ENCODE assay signal across 19 cellular contexts in genomic region chr4:78150465-78150864, GRCh38.
A peak's percentile ranks its signal among the peaks of the same experiment; 100 is the strongest.
DNase-seq lines count a peak whose midpoint lies in the region; ATAC-seq, FAIRE-seq and TF ChIP-seq lines count a peak whose summit lies in the region.
"Had no signal": no experiment of that assay in that cellular context is flagged by ENCODE, and none has a peak within 500 bp of the region (broad histone marks: within the 10 kb centered on the region; RNA-seq: fewer than 3 reads in every experiment).

No MANE protein-coding gene starts in this region.

- CTCF ChIA-PET in HepG2 (lab: Yijun Ruan, JAX; ENCODE audit: low intra/inter-chr PET ratio, low total read pairs) = no interaction called here

- H3K27me3 ChIP-seq in HepG2 (ENCODE audit: control insufficient read depth in 1 of 2, insufficient read depth in 2 of 2, low read length in 2 of 2) (no peaks in the 10 kb centered on the region), right lobe of liver (no peaks in the 10 kb centered on the region), parathyroid adenoma (ENCODE audit: control insufficient read depth, insufficient read depth, low read length) (no peaks in the 10 kb centered on the region)
- no peaks in the 10 kb centered on the region for H3K27me3 ChIP-seq in effector memory CD4-positive, alpha-beta T cell (replicated peaks; ENCODE audit: control insufficient read depth, insufficient read depth, low read length, poor library complexity, severe bottlenecking)
- H3K27me3 ChIP-seq: BLaER1 treated with 17β-estradiol and CSF1 and Interleukin-3, amounts not matched to agents 10 nM and 100 nM; Peyer's patch had no signal

- H3K4me2 ChIP-seq in HepG2 (ENCODE audit: low read depth, low read length) (peak overlapping the region; percentile 65), parathyroid adenoma (ENCODE audit: low read length) (peak overlapping the region; percentile 14)
- H3K4me2 ChIP-seq: BLaER1 treated with 17β-estradiol and CSF1 and Interleukin-3, amounts not matched to agents 10 nM and 100 nM had no signal

- H3K9ac ChIP-seq in HepG2 (ENCODE audit: insufficient read depth, low read depth, low read length) (peak overlapping the region; percentile 60), parathyroid adenoma (no peak overlapping the region)
- H3K9ac ChIP-seq: BLaER1 treated with 17β-estradiol and CSF1 and Interleukin-3, amounts not matched to agents 10 nM and 100 nM had no signal

- FAIRE-seq in HepG2 (lab: Jason Lieb, UNC) = peak; percentile 64
- FAIRE-seq: A204.1, GM12892, H54 had no signal

- H3K4me3 ChIP-seq in HepG2 (replicated peaks in 1 of 3; ENCODE audit: insufficient read depth in 1 of 3, low read depth in 2 of 3, low read length in 3 of 3) (peak overlapping the region; percentile 2 to 39 (median 36); a peak in 4 of 6 replicates), right lobe of liver (no peak overlapping the region), parathyroid adenoma (ENCODE audit: low read depth, low read length) (no peak overlapping the region)
- H3K4me3 ChIP-seq in effector memory CD4-positive, alpha-beta T cell (ENCODE audit: insufficient read depth, low read depth, low read length, poor library complexity, severe bottlenecking) = no peak overlapping the region
- H3K4me3 ChIP-seq: BLaER1 treated with 17β-estradiol and CSF1 and Interleukin-3, amounts not matched to agents 10 nM and 100 nM; Peyer's patch had no signal

- BruUV-seq in HepG2 (replicated peaks; lab: Mats Ljungman, UMichigan) = no TSS peak

- H4K20me1 ChIP-seq in HepG2 (ENCODE audit: insufficient read depth, low read length) = no peaks in the 10 kb centered on the region
- H4K20me1 ChIP-seq: BLaER1 treated with 17β-estradiol and CSF1 and Interleukin-3, amounts not matched to agents 10 nM and 100 nM had no signal

- POLR2A ChIA-PET in HepG2 (lab: Yijun Ruan, JAX) = interaction anchor here (1.3 to 2.4 kb wide), 5 partner anchors 12 to 91 kb away, joined by 3 to 12 read pairs (median 7); no protein-coding TSS in a partner anchor

- no peak for TF ChIP-seq POLR2A in HepG2 (IDR thresholded peaks at IDR 0.05; ENCODE audit: insufficient read depth in 1 of 2, low read depth in 2 of 2, low read length in 2 of 2)
- no peak for TF ChIP-seq POLR2A in right lobe of liver (IDR thresholded peaks at IDR 0.05)

- H2AFZ ChIP-seq in HepG2 (ENCODE audit: low read length) = no peak overlapping the region
- H2AFZ ChIP-seq in parathyroid adenoma = peak overlapping the region; percentile 46

- DNase-seq in HepG2 (ENCODE audit: low spot score) (peak; percentile 85), right lobe of liver (no peak), left kidney (ENCODE audit: low read depth, low spot score) (peak; percentile 80), SIG-M5 treated with dmso at 0.1 percent for 504 hours (lab: John Stamatoyannopoulos, UW; ENCODE audit: unreplicated experiment) (no peak)
- DNase-seq in effector memory CD4-positive, alpha-beta T cell = no peak
- DNase-seq: CD8-positive, alpha-beta memory T cell; NCI-H1092; NCI-H1694; NCI-H2227 treated with DMSO at 0.1 percent for 48 hours; NCI-H524; Peyer's patch; Right ventricle myocardium superior had no signal

- intact Hi-C loops in HepG2 (cut with micrococcal nuclease; ENCODE audit: unreplicated experiment) (loop anchor here (2.0 kb wide), 2 partner anchors 14 to 16 kb away; no protein-coding TSS in a partner anchor), right lobe of liver (cut with DNase I) (no loop called here)

- WGBS in HepG2 (ENCODE audit: low lambda C conversion rate) = under 1% methylated on average over 4 of the region's 4 CpGs
- WGBS in right lobe of liver (ENCODE audit: insufficient coverage, low coverage, low lambda C conversion rate, missing lambda C conversion rate) = 35% methylated on average over 4 of the region's 4 CpGs

- peak overlapping the region; percentile 79 for H3K27ac ChIP-seq in HepG2 (ENCODE audit: extremely low read length, insufficient read depth, low read length)
- no peak overlapping the region for H3K27ac ChIP-seq in right lobe of liver
- peak overlapping the region; percentile 54 for H3K27ac ChIP-seq in parathyroid adenoma
- H3K27ac ChIP-seq in effector memory CD4-positive, alpha-beta T cell (ENCODE audit: insufficient read depth, low read length, poor library complexity, severe bottlenecking) = no peak overlapping the region
- H3K27ac ChIP-seq: BLaER1 treated with 17β-estradiol and CSF1 and Interleukin-3, amounts not matched to agents 10 nM and 100 nM; Peyer's patch had no signal

- peak in 1 of 2 experiments; percentile 69; a peak in 2 of 4 replicates for TF ChIP-seq EP300 in HepG2 (IDR thresholded peaks at IDR 0.05; ENCODE audit: low read depth in 2 of 2, low read length in 2 of 2)
- TF ChIP-seq EP300 in HepG2 (CRISPR knock-in tag; IDR thresholded peaks at IDR 0.05; ENCODE audit: borderline replicate concordance) = no peak; the same call in 1 of the 2 replicates

- TF ChIP-seq CTCF in HepG2 (CRISPR knock-in tag; IDR thresholded peaks at IDR 0.05) = no peak
- no peak for TF ChIP-seq CTCF in right lobe of liver (IDR thresholded peaks at IDR 0.05)
- TF ChIP-seq CTCF in parathyroid adenoma (IDR thresholded peaks at IDR 0.05) = no peak

- H3K4me1 ChIP-seq in HepG2 (ENCODE audit: insufficient read depth, low read length) (peaks cover 90% of the 10 kb centered on the region), right lobe of liver (no peaks in the 10 kb centered on the region), parathyroid adenoma (peaks cover 8% of the 10 kb centered on the region)
- H3K4me1 ChIP-seq in effector memory CD4-positive, alpha-beta T cell (ENCODE audit: control insufficient read depth, insufficient read depth, low read length, poor library complexity, severe bottlenecking) = no peaks in the 10 kb centered on the region
- H3K4me1 ChIP-seq: Peyer's patch had no signal

- H3K79me2 ChIP-seq in HepG2 (ENCODE audit: insufficient read depth, low read length) (peaks cover 82% of the 10 kb centered on the region), parathyroid adenoma (no peaks in the 10 kb centered on the region)

- H3K36me3 ChIP-seq in HepG2 (replicated peaks in 1 of 2; ENCODE audit: control insufficient read depth in 1 of 2, insufficient read depth in 2 of 2, low read length in 2 of 2) (peaks cover 0 to 1% of the 10 kb centered on the region in 2 experiments; a peak in 1 of 5 replicates), right lobe of liver (no peaks in the 10 kb centered on the region), parathyroid adenoma (ENCODE audit: control insufficient read depth, insufficient read depth, low read length) (no peaks in the 10 kb centered on the region)
- no peaks in the 10 kb centered on the region for H3K36me3 ChIP-seq in effector memory CD4-positive, alpha-beta T cell (ENCODE audit: control insufficient read depth, insufficient read depth, low read length)
- H3K36me3 ChIP-seq: BLaER1 treated with 17β-estradiol and CSF1 and Interleukin-3, amounts not matched to agents 10 nM and 100 nM; Peyer's patch had no signal

- TF ChIP-seq RAD21 in HepG2 (CRISPR knock-in tag; IDR thresholded peaks at IDR 0.05) = no peak

- in situ Hi-C loops in HepG2 (cut with HindIII; ENCODE audit: extremely low pct_ligation_motif_present, low pct_unique_long_range_greater_than_20kb) = no loop called here

- ATAC-seq in HepG2 (peak; percentile 85), right lobe of liver (no peak), GM18502 (IDR thresholded peaks at IDR 0.05; ENCODE audit: poor library complexity, unreplicated experiment) (no peak), GM21576 (IDR thresholded peaks at IDR 0.05; ENCODE audit: unreplicated experiment) (no peak)

- H3K9me3 ChIP-seq in HepG2 (ENCODE audit: low read length) = no peaks in the 10 kb centered on the region
- H3K9me3 ChIP-seq in right lobe of liver = no peaks in the 10 kb centered on the region
- no peaks in the 10 kb centered on the region for H3K9me3 ChIP-seq in parathyroid adenoma (ENCODE audit: control insufficient read depth, low read length)
- H3K9me3 ChIP-seq in effector memory CD4-positive, alpha-beta T cell (ENCODE audit: control insufficient read depth, low read length) = no peaks in the 10 kb centered on the region
- H3K9me3 ChIP-seq: BLaER1 treated with 17β-estradiol and CSF1 and Interleukin-3, amounts not matched to agents 10 nM and 100 nM; Peyer's patch had no signal

TF ChIP-seq in HepG2, 621 proteins besides CTCF, POLR2A, EP300 and RAD21 (continues in another document):
- TF ChIP-seq ISL2 (CRISPR knock-in tag; IDR thresholded peaks at IDR 0.05) (peak; percentile 71), GLI4 (CRISPR knock-in tag; IDR thresholded peaks at IDR 0.05; ENCODE audit: borderline replicate concordance) (no peak), PITX1 (CRISPR knock-in tag; IDR thresholded peaks at IDR 0.05) (peak; percentile 25; the same call in 1 of the 2 replicates), REST (IDR thresholded peaks at IDR 0.05; ENCODE audit: borderline replicate concordance in 1 of 2, low read depth in 1 of 2, low read length in 2 of 2) (no peak), RXRB (CRISPR knock-in tag; IDR thresholded peaks at IDR 0.05; ENCODE audit: borderline replicate concordance) (0 out of 2 replicates have a peak, but pooled peaks have one; percentile 23), SOX13 (IDR thresholded peaks at IDR 0.05) (no peak), SOX13 (CRISPR knock-in tag; conservative IDR thresholded peaks at IDR 0.05 in 1 of 2, IDR thresholded peaks at IDR 0.05 in 1 of 2) (0 out of 4 replicates have a peak, but pooled peaks of 1 of the 2 experiments have one; percentile 8)

Comparison
In these comparisons a context has a peak if more than half of its experiments do, and no peak if none do; other contexts are left out.
1. DNase-seq: peak in HepG2 (single experiment) and left kidney (single experiment); none in right lobe of liver (0 of 3), effector memory CD4-positive, alpha-beta T cell (0 of 3) and SIG-M5 treated with dmso at 0.1 percent for 504 hours (single experiment).
2. H3K27ac ChIP-seq: peak in HepG2 (single experiment) and parathyroid adenoma (single experiment); none in right lobe of liver (0 of 3) and effector memory CD4-positive, alpha-beta T cell (single experiment).
3. H3K4me3 ChIP-seq: peak in HepG2 (3 of 3); none in right lobe of liver (0 of 3), parathyroid adenoma (single experiment) and effector memory CD4-positive, alpha-beta T cell (single experiment).